15 cellular contexts compared by ENCODE assay signal in genomic region chr9:27349681-27350080, GRCh38. TPM values are rescaled to one million over a fixed set of nuclear protein-coding genes. Genes with fewer than 3 reads are reported as not detected.
DNase-seq lines count a peak whose midpoint lies in the region; ATAC-seq and TF ChIP-seq lines count a peak whose summit lies in the region.
"Had no signal": no experiment of that assay in that cellular context is flagged by ENCODE, and none has a peak within 500 bp of the region (broad histone marks: within the 10 kb centered on the region; RNA-seq: fewer than 3 reads in every experiment).

No MANE protein-coding gene starts in this region.

- TF ChIP-seq POLR2A in uterus (IDR thresholded peaks at IDR 0.05) = no peak
- TF ChIP-seq POLR2A in suprapubic skin (IDR thresholded peaks at IDR 0.05) = no peak

- ATAC-seq in left ventricle myocardium superior = no peak

- no peak overlapping the region for H3K9ac ChIP-seq in muscle layer of colon (ENCODE audit: low read length)

- H3K4me3 ChIP-seq in left ventricle myocardium inferior = no peak overlapping the region
- no peak overlapping the region for H3K4me3 ChIP-seq in muscle layer of colon (ENCODE audit: low read depth in 1 of 2, low read length in 2 of 2)
- H3K4me3 ChIP-seq in uterus = no peak overlapping the region
- H3K4me3 ChIP-seq in suprapubic skin = no peak overlapping the region

- no peak for DNase-seq in left ventricle myocardium inferior
- DNase-seq in left ventricle myocardium superior = no peak
- DNase-seq in caudate nucleus (lab: John Stamatoyannopoulos, UW) = no peak
- no peak for DNase-seq in uterus
- DNase-seq in putamen (ENCODE audit: low spot score) = no peak
- DNase-seq in suprapubic skin (ENCODE audit: low spot score in 2 of 2) = no peak
- DNase-seq in mucosa of gallbladder (ENCODE audit: low spot score) = no peak
- DNase-seq: CD4-positive, alpha-beta memory T cell; DMS79 treated with DMSO at 0.1 percent for 48 hours; HFFc6; KBM-7; NCI-H1048 had no signal

- WGBS in suprapubic skin = 73% methylated on average over 1 of the region's 1 CpG

- intact Hi-C loops in left ventricle myocardium inferior (cut with micrococcal nuclease) (no loop called here), left ventricle myocardium superior (cut with micrococcal nuclease) (no loop called here), uterus (cut with DNase I; ENCODE audit: low total_unique reads) (no loop called here)

- TF ChIP-seq CTCF in left ventricle myocardium inferior (IDR thresholded peaks at IDR 0.05; ENCODE audit: borderline replicate concordance) (no peak), uterus (IDR thresholded peaks at IDR 0.05) (no peak), suprapubic skin (IDR thresholded peaks at IDR 0.05) (no peak)

- H3K27ac ChIP-seq in left ventricle myocardium inferior (replicated peaks) = peak overlapping the region; percentile 63
- H3K27ac ChIP-seq in caudate nucleus (ENCODE audit: low read depth, low read length) = peak overlapping the region; percentile 92
- peak overlapping the region; percentile 41 for H3K27ac ChIP-seq in muscle layer of colon (ENCODE audit: low read depth, low read length)
- H3K27ac ChIP-seq in uterus = peak overlapping the region; percentile 12 to 43
- H3K27ac ChIP-seq in suprapubic skin = no peak overlapping the region
- H3K27ac ChIP-seq: HL-60 had no signal

- no peak for TF ChIP-seq EP300 in suprapubic skin (IDR thresholded peaks at IDR 0.05)

- H3K27me3 ChIP-seq in left ventricle myocardium inferior (ENCODE audit: low read depth) (no peaks in the 10 kb centered on the region), muscle layer of colon (ENCODE audit: control insufficient read depth in 1 of 2, insufficient read depth in 2 of 2, low read length in 2 of 2) (no peaks in the 10 kb centered on the region), uterus (no peaks in the 10 kb centered on the region), suprapubic skin (no peaks in the 10 kb centered on the region)

- H3K36me3 ChIP-seq in left ventricle myocardium inferior (no peaks in the 10 kb centered on the region), muscle layer of colon (ENCODE audit: insufficient read depth, low read length) (no peaks in the 10 kb centered on the region), uterus (no peaks in the 10 kb centered on the region), suprapubic skin (no peaks in the 10 kb centered on the region)

- H3K9me3 ChIP-seq in left ventricle myocardium inferior (replicated peaks) (no peaks in the 10 kb centered on the region), muscle layer of colon (ENCODE audit: low read length) (no peaks in the 10 kb centered on the region), uterus (no peaks in the 10 kb centered on the region), suprapubic skin (no peaks in the 10 kb centered on the region)

- H3K4me1 ChIP-seq in left ventricle myocardium inferior = peaks cover 46% of the 10 kb centered on the region
- H3K4me1 ChIP-seq in muscle layer of colon (ENCODE audit: insufficient read depth, low read length) = peaks cover 36% of the 10 kb centered on the region
- peaks cover 0 to 3% of the 10 kb centered on the region in 2 donors for H3K4me1 ChIP-seq in uterus
- peaks cover 31% of the 10 kb centered on the region for H3K4me1 ChIP-seq in suprapubic skin

RNA-seq across cellular contexts. Expression of gene EQTN, which starts 52.7 kb away (rescaled TPM):
- total RNA-seq in left ventricle myocardium inferior (not detected), left ventricle myocardium superior (not detected), uterus (1 to 10 TPM in 1 of 4 donors, under 1 TPM in 1, not detected in 2; 0.97 to 2.8 TPM), suprapubic skin (under 1 TPM in 1 of 4 donors, not detected in 3; 0.97 TPM), mucosa of gallbladder (0.32 TPM)
- total RNA-seq: CD4-positive, alpha-beta memory T cell; H1; HFFc6 had no signal
